ENCODE assay signal across 13 cellular contexts in the genomic region with DNA sequence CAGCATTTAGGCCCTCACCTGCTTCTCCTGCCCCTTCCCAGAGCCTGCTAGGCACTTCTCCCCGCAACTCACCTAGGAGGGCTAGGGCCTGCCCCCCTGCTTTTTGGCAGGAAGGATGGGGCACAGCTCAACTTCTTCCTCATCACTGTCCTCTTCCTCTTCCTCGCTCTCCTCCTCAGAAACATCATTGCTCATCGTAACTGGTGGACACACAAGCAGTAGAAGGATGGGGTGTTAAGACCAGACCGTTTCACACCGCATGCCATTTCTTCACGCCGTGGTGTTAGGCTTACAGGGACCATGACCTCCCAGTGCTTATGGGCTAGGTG. TPM values are rescaled to one million over a fixed set of nuclear protein-coding genes. Genes with fewer than 3 reads are reported as not detected.
DNase-seq lines count a peak whose midpoint lies in the region; ATAC-seq and TF ChIP-seq lines count a peak whose summit lies in the region.
"Had no signal": no experiment of that assay in that cellular context is flagged by ENCODE, and none has a peak within 500 bp of the region (broad histone marks: within the 10 kb centered on the region; RNA-seq: fewer than 3 reads in every experiment).

No MANE protein-coding gene starts in this region.

- H3K36me3 ChIP-seq in SK-N-SH (replicated peaks in 1 of 2; ENCODE audit: control insufficient read depth in 1 of 2, insufficient read depth in 2 of 2, low read length in 1 of 2), result peaks cover 26 to 27% of the 10 kb centered on the region in 2 experiments
- H3K36me3 ChIP-seq in adipocyte (ENCODE audit: control insufficient read depth, insufficient read depth, low read length, severe bottlenecking), result peaks cover 27% of the 10 kb centered on the region
- H3K36me3 ChIP-seq in neuronal stem cell (replicated peaks in 1 of 2; ENCODE audit: control insufficient read depth in 2 of 2, insufficient read depth in 2 of 2, low read length in 2 of 2), result peaks cover 12 to 28% of the 10 kb centered on the region in 2 donors

- H3K79me1 ChIP-seq in neuronal stem cell (ENCODE audit: low read depth, low read length), result peaks cover 1% of the 10 kb centered on the region

- peaks cover 35% of the 10 kb centered on the region for H3F3A ChIP-seq in SK-N-SH (replicated peaks; ENCODE audit: insufficient read depth)

- DNase-seq in SK-N-SH (peak; percentile 10), adipocyte (ENCODE audit: low read depth) (no peak), osteocyte (ENCODE audit: extremely low spot score, unreplicated experiment) (peak; percentile 56), islet precursor cell (no peak), neuronal stem cell (ENCODE audit: low spot score) (no peak), DMS153 treated with DMSO at 0.1 percent for 48 hours (lab: John Stamatoyannopoulos, UW; ENCODE audit: unreplicated experiment) (no peak)
- no peak for DNase-seq in Jurkat, Clone E6-1 (ENCODE audit: low read depth, low spot score)

- H3K27ac Mint-ChIP-seq in osteocyte (ENCODE audit: unreplicated experiment), result no peak overlapping the region

- H4K8ac ChIP-seq in neuronal stem cell (ENCODE audit: low read depth, low read length), result no peak overlapping the region

- H3K9me3 Mint-ChIP-seq in osteocyte (ENCODE audit: unreplicated experiment), result no peaks in the 10 kb centered on the region

- CTCF ChIA-PET in SK-N-SH (lab: Yijun Ruan, JAX), result interaction anchor here (0.5 to 11.7 kb wide), 58 partner anchors 8 to 620 kb away, joined by 3 to 297 read pairs (median 4); a partner anchor contains a TSS

- POLR2A ChIA-PET in SK-N-SH (lab: Yijun Ruan, JAX), result interaction anchor here (0.8 to 1.7 kb wide), 3 partner anchors 88 to 179 kb away, joined by 3 to 10 read pairs (median 3); no protein-coding TSS in a partner anchor

- H2BK15ac ChIP-seq in neuronal stem cell (ENCODE audit: low read length), result no peak overlapping the region

- H4K91ac ChIP-seq in neuronal stem cell (ENCODE audit: low read depth, low read length, poor library complexity), result no peak overlapping the region

- H3K18ac ChIP-seq in neuronal stem cell (ENCODE audit: low read length), result no peak overlapping the region

- H3K27me3 ChIP-seq in SK-N-SH (ENCODE audit: insufficient read depth), result no peaks in the 10 kb centered on the region
- peaks cover 13% of the 10 kb centered on the region for H3K27me3 ChIP-seq in adipocyte (replicated peaks; ENCODE audit: control insufficient read depth, insufficient read depth, low read length)
- peaks cover 0 to 32% (median 26%) of the 10 kb centered on the region in 3 experiments for H3K27me3 ChIP-seq in neuronal stem cell (ENCODE audit: control insufficient read depth in 3 of 3, insufficient read depth in 3 of 3, low read depth in 1 of 3, low read length in 3 of 3)
- H3K27me3 ChIP-seq: ascending aorta had no signal

- 87% methylated on average over 7 of the region's 7 CpGs for WGBS in SK-N-SH (ENCODE audit: low lambda C conversion rate)
- no CpG with 5 or more reads among the region's 7 CpGs for WGBS in neuronal stem cell (ENCODE audit: extremely low coverage in 2 of 2, insufficient read length in 2 of 2, insufficient replicate concordance in 1 of 2), 2 donors

- no peak for TF ChIP-seq RAD21 in SK-N-SH (IDR thresholded peaks at IDR 0.05; ENCODE audit: low read length)

- no peak overlapping the region for H2BK12ac ChIP-seq in neuronal stem cell (ENCODE audit: low read length)

- H2BK120ac ChIP-seq in neuronal stem cell (ENCODE audit: low read depth, low read length), result no peak overlapping the region

- no peak overlapping the region for H3K14ac ChIP-seq in neuronal stem cell (ENCODE audit: low read length)

- H3K4me1 Mint-ChIP-seq in osteocyte (ENCODE audit: unreplicated experiment), result peaks cover 45% of the 10 kb centered on the region

- TF ChIP-seq CTCF in SK-N-SH (IDR thresholded peaks at IDR 0.05) (no peak), osteocyte (IDR thresholded peaks at IDR 0.05) (no peak)

- H3K4me1 ChIP-seq in SK-N-SH (ENCODE audit: control insufficient read depth in 1 of 2, insufficient read depth in 2 of 2, low read depth in 1 of 2, low read length in 1 of 2) (peaks cover 8 to 23% of the 10 kb centered on the region in 2 experiments; a peak in 3 of 4 replicates), adipocyte (ENCODE audit: control insufficient read depth, insufficient read depth, low read length) (peaks cover 38% of the 10 kb centered on the region), neuronal stem cell (ENCODE audit: control insufficient read depth in 2 of 2, insufficient read depth in 1 of 2, low read depth in 1 of 2, low read length in 2 of 2) (peaks cover 12 to 31% of the 10 kb centered on the region in 2 donors)

- H3K4me2 ChIP-seq in SK-N-SH, result peak overlapping the region; percentile 91
- H3K4me2 ChIP-seq in neuronal stem cell (ENCODE audit: insufficient read depth, low read length, poor library complexity, severe bottlenecking), result no peak overlapping the region

- no peak for ATAC-seq in SK-N-SH treated with all-trans-retinoic acid at 6 μM for 48 hours

- no peaks in the 10 kb centered on the region for H3K9me2 ChIP-seq in SK-N-SH

- no peak overlapping the region for H3K4ac ChIP-seq in neuronal stem cell (ENCODE audit: low read length)

- H2BK5ac ChIP-seq in neuronal stem cell (ENCODE audit: low read length), result no peak overlapping the region

- H3K4me3 Mint-ChIP-seq in osteocyte (ENCODE audit: unreplicated experiment), result peak overlapping the region; percentile 62

- peaks cover 8% of the 10 kb centered on the region for H3K79me2 ChIP-seq in SK-N-SH (ENCODE audit: insufficient read depth)

- H3K36me3 Mint-ChIP-seq in osteocyte (ENCODE audit: unreplicated experiment), result peaks cover 15% of the 10 kb centered on the region

- no peak overlapping the region for H2AK5ac ChIP-seq in neuronal stem cell (ENCODE audit: low read depth, low read length)

- H3K9me3 ChIP-seq in SK-N-SH (no peaks in the 10 kb centered on the region), adipocyte (ENCODE audit: control insufficient read depth, low read length) (no peaks in the 10 kb centered on the region), neuronal stem cell (replicated peaks in 1 of 2; ENCODE audit: control insufficient read depth in 2 of 2, insufficient read depth in 1 of 2, low read depth in 1 of 2, low read length in 2 of 2) (no peaks in the 10 kb centered on the region)
- H3K9me3 ChIP-seq: ascending aorta, esophagus muscularis mucosa, left lung had no signal

- H3K27me3 Mint-ChIP-seq in osteocyte (ENCODE audit: unreplicated experiment), result peaks cover 24% of the 10 kb centered on the region

- TF ChIP-seq EP300 in SK-N-SH (IDR thresholded peaks at IDR 0.05; ENCODE audit: borderline replicate concordance in 1 of 2, low read depth in 1 of 2, low read length in 1 of 2), result no peak

- no peak overlapping the region; a peak in 1 of 4 replicates for H3K4me3 ChIP-seq in SK-N-SH (ENCODE audit: low read depth in 2 of 2, low read length in 1 of 2)
- peak overlapping the region; percentile 97 for H3K4me3 ChIP-seq in Jurkat, Clone E6-1 (ENCODE audit: low read length)
- no peak overlapping the region for H3K4me3 ChIP-seq in adipocyte (ENCODE audit: low read length)
- H3K4me3 ChIP-seq in neuronal stem cell (ENCODE audit: low read length in 2 of 2), result peak overlapping the region in 1 of 2 donors; percentile 91
- H3K4me3 ChIP-seq: ascending aorta had no signal

- H2AFZ ChIP-seq in SK-N-SH (ENCODE audit: low read depth), result no peak overlapping the region
- no peak overlapping the region for H2AFZ ChIP-seq in neuronal stem cell (ENCODE audit: low read length)

- peaks cover 25% of the 10 kb centered on the region; the same call in 1 of the 2 replicates for H4K20me1 ChIP-seq in SK-N-SH (ENCODE audit: insufficient read depth)

- H3K9ac ChIP-seq in SK-N-SH (no peak overlapping the region), adipocyte (ENCODE audit: low read length) (peak overlapping the region; percentile 92), neuronal stem cell (ENCODE audit: low read depth, low read length, poor library complexity) (no peak overlapping the region)

- no peak overlapping the region for H3K23ac ChIP-seq in neuronal stem cell (ENCODE audit: low read depth, low read length, poor library complexity)

- H3K27ac ChIP-seq in SK-N-SH (ENCODE audit: low read depth in 2 of 2, low read length in 1 of 2) (no peak overlapping the region), neuronal stem cell (replicated peaks; ENCODE audit: low read length) (no peak overlapping the region)
- H3K27ac ChIP-seq: ascending aorta, esophagus muscularis mucosa, left lung had no signal

TF ChIP-seq in SK-N-SH, 30 proteins besides CTCF, POLR2A, EP300 and RAD21 (continues in another document):
- TF ChIP-seq EZH2phosphoT487 (IDR thresholded peaks at IDR 0.05; ENCODE audit: borderline replicate concordance, low read depth) (no peak), MXI1 (IDR thresholded peaks at IDR 0.05; ENCODE audit: low read depth, low read length) (no peak), RCOR1 (IDR thresholded peaks at IDR 0.05; ENCODE audit: low read length) (no peak), SIN3A (IDR thresholded peaks at IDR 0.05; ENCODE audit: borderline replicate concordance, low read depth, low read length) (no peak)

TF ChIP-seq in SK-N-SH treated with all-trans-retinoic acid at 6 μM for 48 hours, 23 proteins besides CTCF, POLR2A, EP300 and RAD21:
- TF ChIP-seq PPARA (CRISPR knock-in tag; IDR thresholded peaks at IDR 0.05; ENCODE audit: borderline replicate concordance), result no peak
- no peak for TF ChIP-seq ISL1 (CRISPR knock-in tag; IDR thresholded peaks at IDR 0.05)
TF ChIP-seq in SK-N-SH treated with all-trans-retinoic acid at 6 μM for 48 hours: peak in this region for 0.

RNA-seq across cellular contexts. Expression of a gene that starts 1.6 kb away (rescaled TPM):
- 89.3 and 105 TPM in 2 replicates for polyA plus RNA-seq in SK-N-SH (2012; rRNA removed)
- 71.2 and 96.6 TPM in 2 replicates for polyA plus RNA-seq in SK-N-SH (2012; cell fraction: cytosol; rRNA removed)
- 43.9 and 55.4 TPM in 2 replicates for polyA plus RNA-seq in SK-N-SH (2012; cell fraction: nucleus; rRNA removed)
- polyA plus RNA-seq in Jurkat, Clone E6-1 (2012; ENCODE audit: insufficient read depth, insufficient read length), result 238 TPM
- total RNA-seq in osteocyte, result 35.6 and 42.6 TPM in 2 replicates
- polyA plus RNA-seq in neuronal stem cell (2013, experiment 1 of 2), result 105 TPM
- 108 TPM for polyA plus RNA-seq in neuronal stem cell (2013, experiment 2 of 2)

RNA-seq across cellular contexts. Expression of a gene that starts 5.7 kb away (rescaled TPM):
- polyA plus RNA-seq in SK-N-SH (2012; rRNA removed), result 0.34 TPM in 1 of 2 replicates, not detected in the other
- 0.06 TPM in 1 of 2 replicates, not detected in the other for polyA plus RNA-seq in SK-N-SH (2012; cell fraction: cytosol; rRNA removed)
- 1.1 and 1.8 TPM in 2 replicates for polyA plus RNA-seq in SK-N-SH (2012; cell fraction: nucleus; rRNA removed)
- polyA plus RNA-seq in Jurkat, Clone E6-1 (2012; ENCODE audit: insufficient read depth, insufficient read length), result 1.5 TPM
- not detected in 2 replicates for total RNA-seq in osteocyte
- 91.9 TPM for polyA plus RNA-seq in neuronal stem cell (2013, experiment 1 of 2)
- polyA plus RNA-seq in neuronal stem cell (2013, experiment 2 of 2), result 86.1 TPM
- total RNA-seq: ascending aorta, esophagus muscularis mucosa, left lung, M059J, right cardiac atrium had no signal
- polyA plus RNA-seq: right cardiac atrium had no signal

RNA-seq across cellular contexts. Expression of a gene that starts 36.6 kb away (rescaled TPM):
- 24.8 and 36.6 TPM in 2 replicates for polyA plus RNA-seq in SK-N-SH (2012; rRNA removed)
- 23.2 and 28.1 TPM in 2 replicates for polyA plus RNA-seq in SK-N-SH (2012; cell fraction: cytosol; rRNA removed)
- polyA plus RNA-seq in SK-N-SH (2012; cell fraction: nucleus; rRNA removed), result 70.8 and 133 TPM in 2 replicates
- polyA plus RNA-seq in Jurkat, Clone E6-1 (2012; ENCODE audit: insufficient read depth, insufficient read length), result 34.2 TPM
- total RNA-seq in osteocyte, result 113 and 127 TPM in 2 replicates
- polyA plus RNA-seq in neuronal stem cell (2013, experiment 1 of 2), result 74.9 TPM
- 76.0 TPM for polyA plus RNA-seq in neuronal stem cell (2013, experiment 2 of 2)

Comparison
In these comparisons a context has a peak if more than half of its experiments do, and no peak if none do; other contexts are left out.
1. DNase-seq: peak in SK-N-SH (single experiment) and osteocyte (single experiment); none in Jurkat, Clone E6-1 (single experiment), adipocyte (single experiment), islet precursor cell (single experiment), neuronal stem cell (single experiment) and DMS153 treated with DMSO at 0.1 percent for 48 hours (single experiment).